ENCODE assay signal across 15 cellular contexts in the genomic region with DNA sequence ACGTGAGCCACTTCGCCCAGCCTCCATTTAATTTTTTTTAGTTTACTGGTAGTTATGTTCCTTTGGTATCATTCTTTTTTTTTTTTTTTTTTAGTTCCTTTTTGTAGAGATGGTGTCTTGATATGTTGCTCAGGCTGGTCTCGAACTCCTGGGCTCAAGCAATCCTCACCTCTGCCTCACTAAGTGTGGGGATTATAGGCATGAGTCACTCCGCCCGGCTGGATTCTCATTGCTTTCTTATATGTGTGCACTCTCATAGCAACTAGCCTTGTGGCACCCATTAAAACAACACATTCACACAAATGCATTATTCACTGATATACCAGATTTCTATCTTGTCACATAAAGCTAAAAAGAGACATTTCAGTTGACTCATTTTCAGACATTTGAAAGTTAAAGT. TPM values are rescaled to one million over a fixed set of nuclear protein-coding genes. Genes with fewer than 3 reads are reported as not detected.
DNase-seq lines count a peak whose midpoint lies in the region; ATAC-seq, FAIRE-seq and TF ChIP-seq lines count a peak whose summit lies in the region.
"Had no signal": no experiment of that assay in that cellular context is flagged by ENCODE, and none has a peak within 500 bp of the region (broad histone marks: within the 10 kb centered on the region; RNA-seq: fewer than 3 reads in every experiment).

No MANE protein-coding gene starts in this region.

- peak overlapping the region; percentile 4 for H3K9ac ChIP-seq in smooth muscle cell (ENCODE audit: low read depth)

- no peaks in the 10 kb centered on the region for H3K36me3 ChIP-seq in bronchial epithelial cell (ENCODE audit: control insufficient read depth, insufficient read depth, low read length)
- H3K36me3 ChIP-seq in smooth muscle cell (ENCODE audit: low read depth): no peaks in the 10 kb centered on the region

- H3K4me2 ChIP-seq in smooth muscle cell: no peak overlapping the region

- no peaks in the 10 kb centered on the region for H3K4me1 ChIP-seq in smooth muscle cell (ENCODE audit: low read depth)

- no peaks in the 10 kb centered on the region for H3K79me2 ChIP-seq in smooth muscle cell (ENCODE audit: low read depth)

- ATAC-seq in HG03457 (IDR thresholded peaks at IDR 0.05; ENCODE audit: unreplicated experiment): no peak
- ATAC-seq: Right ventricle myocardium inferior had no signal

- peak overlapping the region; percentile 59 for H3K27ac ChIP-seq in smooth muscle cell (ENCODE audit: low read depth)
- H3K27ac ChIP-seq in substantia nigra (ENCODE audit: low read depth, low read length, poor library complexity, severe bottlenecking): no peak overlapping the region
- H3K27ac ChIP-seq: 22Rv1, HL-60, thoracic aorta had no signal

- TF ChIP-seq POLR2A in NB4 (IDR thresholded peaks at IDR 0.05; ENCODE audit: extremely low read depth, insufficient read length): no peak

- no peak overlapping the region for H3K4me3 ChIP-seq in NB4 (ENCODE audit: low read depth, low read length)
- H3K4me3 ChIP-seq in bronchial epithelial cell (ENCODE audit: low read depth, low read length): no peak overlapping the region
- no peak overlapping the region for H3K4me3 ChIP-seq in smooth muscle cell
- H3K4me3 ChIP-seq: thoracic aorta had no signal

- TF ChIP-seq CTCF in NB4 (IDR thresholded peaks at IDR 0.05; ENCODE audit: low read depth, low read length) (no peak), bronchial epithelial cell (IDR thresholded peaks at IDR 0.05; ENCODE audit: insufficient read depth, low read length, severe bottlenecking) (no peak), smooth muscle cell (IDR thresholded peaks at IDR 0.05; ENCODE audit: borderline replicate concordance, insufficient read depth, poor library complexity, severe bottlenecking) (no peak)

- DNase-seq in DMS53 (lab: John Stamatoyannopoulos, UW): peak; percentile 5
- no peak for DNase-seq in DMS53 treated with DMSO at 0.1 percent for 48 hours (lab: John Stamatoyannopoulos, UW; ENCODE audit: unreplicated experiment)
- peak; percentile 39 for DNase-seq in NB4 (ENCODE audit: low read depth)
- peak; percentile 30 for DNase-seq in bronchial epithelial cell (ENCODE audit: low read depth)
- DNase-seq in smooth muscle cell (lab: John Stamatoyannopoulos, UW; ENCODE audit: unreplicated experiment): no peak
- DNase-seq in substantia nigra (lab: John Stamatoyannopoulos, UW): no peak
- DNase-seq in NCI-H2081 treated with DMSO at 0.1 percent for 48 hours (lab: John Stamatoyannopoulos, UW): no peak
- DNase-seq: GF-D8, NCI-H1930 had no signal

- H4K20me1 ChIP-seq in smooth muscle cell (ENCODE audit: low read depth): no peaks in the 10 kb centered on the region

- H2AFZ ChIP-seq in smooth muscle cell (ENCODE audit: low read depth): no peak overlapping the region

- WGBS in smooth muscle cell (ENCODE audit: low lambda C conversion rate): 65% methylated on average over 5 of the region's 5 CpGs

- no peaks in the 10 kb centered on the region for H3K9me3 ChIP-seq in smooth muscle cell (replicated peaks; ENCODE audit: low read depth)
- H3K9me3 ChIP-seq: thoracic aorta had no signal

- H3K27me3 ChIP-seq in bronchial epithelial cell (ENCODE audit: control insufficient read depth, insufficient read depth, low read length): no peaks in the 10 kb centered on the region
- H3K27me3 ChIP-seq in smooth muscle cell (ENCODE audit: low read depth): no peaks in the 10 kb centered on the region

- no peak for FAIRE-seq in bronchial epithelial cell (lab: Jason Lieb, UNC)
- FAIRE-seq: colon had no signal

- no peaks in the 10 kb centered on the region for H3F3A ChIP-seq in smooth muscle cell (ENCODE audit: low read depth)

RNA-seq across cellular contexts. Expression of a gene that starts 4.2 kb away (rescaled TPM):
- 15.9 and 25.3 TPM in 2 replicates for total RNA-seq in bronchial epithelial cell
- 12.1 and 13.3 TPM in 2 replicates for total RNA-seq in smooth muscle cell
- 9.2 and 11.6 TPM in 2 replicates for polyA plus RNA-seq in smooth muscle cell

Comparison
In these comparisons a context has a peak if more than half of its experiments do, and no peak if none do; other contexts are left out.
1. DNase-seq: peak in DMS53 (single experiment), NB4 (single experiment) and bronchial epithelial cell (single experiment); none in DMS53 treated with DMSO at 0.1 percent for 48 hours (single experiment), smooth muscle cell (single experiment), substantia nigra (0 of 49) and NCI-H2081 treated with DMSO at 0.1 percent for 48 hours (single experiment).